In genomic region chr15:77609558-77609957, GRCh38 we compare ENCODE assay signal across 27 cellular contexts. TPM values are rescaled to one million over a fixed set of nuclear protein-coding genes. Genes with fewer than 3 reads are reported as not detected.
"Had no signal": no experiment of that assay in that cellular context is flagged by ENCODE, and none has a peak within 500 bp of the region (broad histone marks: within the 10 kb centered on the region; RNA-seq: fewer than 3 reads in every experiment).

No MANE protein-coding gene starts in this region.

- H3K36me3 Mint-ChIP-seq: activated naive CD4-positive, alpha-beta T cell treated with anti-CD3 and anti-CD28 coated beads, Interleukin-2, amount 50 U/mL, for 24 hours; naive thymus-derived CD4-positive, alpha-beta T cell had no signal

- ATAC-seq: activated naive CD8-positive, alpha-beta T cell treated with anti-CD3 and anti-CD28 coated beads, Interleukin-2, amount 50 U/mL, for 24 hours; effector memory CD8-positive, alpha-beta T cell; gastroesophageal sphincter; left cardiac atrium; naive thymus-derived CD4-positive, alpha-beta T cell; psoas muscle; SK-N-SH treated with all-trans-retinoic acid at 6 μM for 48 hours; T-helper 17 cell had no signal

- H3K27me3 Mint-ChIP-seq: activated naive CD4-positive, alpha-beta T cell treated with anti-CD3 and anti-CD28 coated beads, Interleukin-2, amount 50 U/mL, for 24 hours; activated naive CD8-positive, alpha-beta T cell treated with anti-CD3 and anti-CD28 coated beads, Interleukin-2, amount 50 U/mL, for 24 hours had no signal

- H3K4me3 ChIP-seq: coronary artery, gastroesophageal sphincter, hepatocyte, ovary, psoas muscle, spleen, tibial nerve had no signal

- H3K4me1 Mint-ChIP-seq: activated CD4-positive, alpha-beta memory T cell treated with anti-CD3 and anti-CD28 coated beads, Interleukin-2, amount 10 ng/mL, durations not matched to agents 7 days and 5 days; activated naive CD4-positive, alpha-beta T cell treated with anti-CD3 and anti-CD28 coated beads, Interleukin-2, amount 50 U/mL, for 24 hours had no signal

- H3K27ac Mint-ChIP-seq: activated CD4-positive, alpha-beta memory T cell treated with anti-CD3 and anti-CD28 coated beads, Interleukin-2, amount 10 ng/mL, durations not matched to agents 7 days and 5 days; activated CD4-positive, alpha-beta T cell treated with anti-CD3 and anti-CD28 coated beads, Interleukin-2, amount 10 ng/mL, durations not matched to agents 24 days and 14 days; activated naive CD4-positive, alpha-beta T cell treated with anti-CD3 and anti-CD28 coated beads, Interleukin-2, amount 50 U/mL, for 24 hours; activated naive CD8-positive, alpha-beta T cell treated with anti-CD3 and anti-CD28 coated beads, Interleukin-2, amount 50 U/mL, for 24 hours; activated T-cell treated with anti-CD3 and anti-CD28 coated beads, Interleukin-2, amount 50 U/mL, for 24 hours; effector memory CD8-positive, alpha-beta T cell; T-helper 17 cell had no signal

- H3K36me3 ChIP-seq: gastroesophageal sphincter, ovary, tibial nerve had no signal

- DNase-seq: activated CD4-positive, alpha-beta memory T cell treated with anti-CD3 and anti-CD28 coated beads, Interleukin-2, amount 10 ng/mL, durations not matched to agents 7 days and 5 days; activated CD4-positive, alpha-beta T cell treated with anti-CD3 and anti-CD28 coated beads, Interleukin-2, amount 10 ng/mL, durations not matched to agents 24 days and 14 days; activated CD4-positive, CD25-positive, alpha-beta regulatory T cell treated with anti-CD3 and anti-CD28 coated beads, Interleukin-2, amount 50 U/mL, for 72 hours; activated CD8-positive, alpha-beta memory T cell treated with anti-CD3 and anti-CD28 coated beads, Interleukin-2, amount 50 U/mL, for 48 hours; activated gamma-delta T cell; activated naive CD8-positive, alpha-beta T cell treated with anti-CD3 and anti-CD28 coated beads, Interleukin-2, amount 50 U/mL, for 24 hours; activated T-cell treated with anti-CD3 and anti-CD28 coated beads, Interleukin-2, amount 50 U/mL, for 24 hours; cerebellar nuclear complex; effector memory CD8-positive, alpha-beta T cell; islet precursor cell; left cardiac atrium; mammary epithelial cell; naive thymus-derived CD4-positive, alpha-beta T cell; ovary; psoas muscle; spleen; stimulated activated naive CD4-positive, alpha-beta T cell; T-helper 17 cell; T1000 had no signal

- H3K9me3 Mint-ChIP-seq: activated CD4-positive, alpha-beta memory T cell treated with anti-CD3 and anti-CD28 coated beads, Interleukin-2, amount 10 ng/mL, durations not matched to agents 7 days and 5 days; activated CD4-positive, alpha-beta T cell treated with anti-CD3 and anti-CD28 coated beads, Interleukin-2, amount 10 ng/mL, durations not matched to agents 24 days and 14 days; activated naive CD4-positive, alpha-beta T cell treated with anti-CD3 and anti-CD28 coated beads, Interleukin-2, amount 50 U/mL, for 24 hours; activated naive CD8-positive, alpha-beta T cell treated with anti-CD3 and anti-CD28 coated beads, Interleukin-2, amount 50 U/mL, for 24 hours; activated T-cell treated with anti-CD3 and anti-CD28 coated beads, Interleukin-2, amount 50 U/mL, for 24 hours; effector memory CD8-positive, alpha-beta T cell; naive thymus-derived CD4-positive, alpha-beta T cell had no signal

- H3K4me3 Mint-ChIP-seq: activated CD4-positive, alpha-beta memory T cell treated with anti-CD3 and anti-CD28 coated beads, Interleukin-2, amount 10 ng/mL, durations not matched to agents 7 days and 5 days; activated CD4-positive, alpha-beta T cell treated with anti-CD3 and anti-CD28 coated beads, Interleukin-2, amount 10 ng/mL, durations not matched to agents 24 days and 14 days; activated naive CD4-positive, alpha-beta T cell treated with anti-CD3 and anti-CD28 coated beads, Interleukin-2, amount 50 U/mL, for 24 hours; activated naive CD8-positive, alpha-beta T cell treated with anti-CD3 and anti-CD28 coated beads, Interleukin-2, amount 50 U/mL, for 24 hours; activated T-cell treated with anti-CD3 and anti-CD28 coated beads, Interleukin-2, amount 50 U/mL, for 24 hours; effector memory CD8-positive, alpha-beta T cell; naive thymus-derived CD4-positive, alpha-beta T cell; T-helper 17 cell had no signal

- H3K27ac ChIP-seq: gastroesophageal sphincter, hepatocyte, ovary, psoas muscle, spleen had no signal

- H3K4me1 ChIP-seq: gastroesophageal sphincter, psoas muscle had no signal

- H3K4me2 ChIP-seq: hepatocyte had no signal

- H2AFZ ChIP-seq: hepatocyte had no signal

- H3K79me2 ChIP-seq: hepatocyte had no signal

- H3K27me3 ChIP-seq: hepatocyte, ovary had no signal

- H3K9me3 ChIP-seq: gastroesophageal sphincter, ovary, psoas muscle, spleen, tibial nerve had no signal

RNA-seq across cellular contexts. Expression of gene LINGO1, which starts 23.2 kb away (rescaled TPM):
- total RNA-seq: activated CD4-positive, alpha-beta memory T cell treated with anti-CD3 and anti-CD28 coated beads, Interleukin-2, amount 10 ng/mL, durations not matched to agents 7 days and 5 days; activated CD4-positive, alpha-beta T cell treated with anti-CD3 and anti-CD28 coated beads, Interleukin-2, amount 10 ng/mL, durations not matched to agents 24 days and 14 days; fibroblast of lung; fibroblast of villous mesenchyme; naive thymus-derived CD4-positive, alpha-beta T cell; T-helper 17 cell had no signal
- polyA plus RNA-seq: mammary epithelial cell; naive thymus-derived CD4-positive, alpha-beta T cell had no signal
